ENCODE assay signal across 8 cellular contexts in the genomic region with DNA sequence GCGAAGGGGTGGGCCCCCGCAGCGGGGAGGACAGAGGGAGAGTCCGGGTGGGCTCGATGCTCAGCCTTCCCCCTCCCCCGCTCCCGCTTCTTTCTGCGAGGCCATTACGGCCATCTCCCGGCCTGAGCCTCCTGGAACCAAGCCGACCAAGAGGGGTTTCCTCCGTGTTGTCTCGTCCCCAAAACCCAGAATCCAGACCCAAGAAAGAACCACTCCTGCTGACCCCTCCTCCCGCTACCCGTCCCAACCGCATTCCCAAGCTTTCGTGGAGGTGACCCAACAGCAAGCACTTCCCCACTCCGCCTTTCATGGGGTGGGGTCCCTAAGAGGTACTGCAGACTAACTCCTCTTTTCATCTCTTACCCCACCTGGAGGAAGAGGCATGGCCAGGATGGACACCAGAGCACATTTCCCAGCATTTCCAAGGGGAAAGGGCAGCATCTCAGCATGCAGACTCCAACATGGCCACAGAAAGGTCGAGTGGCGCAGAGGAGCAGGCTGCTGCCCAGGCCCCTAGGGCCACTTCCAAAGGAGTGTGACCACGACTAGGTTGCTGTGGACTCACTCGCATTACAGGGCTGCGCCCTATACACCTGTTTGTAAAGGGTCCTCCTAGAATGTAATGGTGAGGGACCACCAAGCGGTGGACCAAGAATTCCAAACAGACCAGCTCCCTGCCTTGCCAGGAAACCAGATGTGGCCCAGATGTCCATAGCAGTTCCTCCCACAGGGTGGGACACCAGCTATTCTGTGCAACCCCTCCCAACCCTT.
DNase-seq lines count a peak whose midpoint lies in the region; ATAC-seq and TF ChIP-seq lines count a peak whose summit lies in the region.

No MANE protein-coding gene starts in this region.

- H3K4me2 ChIP-seq in DOHH2 (ENCODE audit: low read length), result peak overlapping the region; percentile 77

- H3K27me3 ChIP-seq in DOHH2 (ENCODE audit: control insufficient read depth, low read length) (peaks cover 25% of the 10 kb centered on the region), iPS DF 6.9 (ENCODE audit: control insufficient read depth, insufficient read depth, low read length) (no peaks in the 10 kb centered on the region)

- peak overlapping the region; percentile 88 for H3K4me3 Mint-ChIP-seq in stimulated activated naive CD8-positive, alpha-beta T cell treated with anti-CD3 and anti-CD28 coated beads, Interleukin-15, Interleukin-2, amounts not matched to agents 100 ng/mL and 50 ng/mL, for 24 hours

- no peaks in the 10 kb centered on the region for H3K9me3 Mint-ChIP-seq in stimulated activated naive CD8-positive, alpha-beta T cell treated with anti-CD3 and anti-CD28 coated beads, Interleukin-15, Interleukin-2, amounts not matched to agents 100 ng/mL and 50 ng/mL, for 24 hours

- no peaks in the 10 kb centered on the region for H3K36me3 Mint-ChIP-seq in stimulated activated naive CD8-positive, alpha-beta T cell treated with anti-CD3 and anti-CD28 coated beads, Interleukin-15, Interleukin-2, amounts not matched to agents 100 ng/mL and 50 ng/mL, for 24 hours (ENCODE audit: low read depth)

- no peaks in the 10 kb centered on the region for H4K20me1 ChIP-seq in DOHH2 (ENCODE audit: control insufficient read depth, insufficient read depth, low read depth, low read length)

- H3K4me1 ChIP-seq in DOHH2 (ENCODE audit: control insufficient read depth, low read length), result peaks cover 55% of the 10 kb centered on the region
- H3K4me1 ChIP-seq in iPS DF 6.9 (ENCODE audit: control insufficient read depth, insufficient read depth, low read length), result peaks cover 10% of the 10 kb centered on the region

- ATAC-seq in HG03095 (IDR thresholded peaks at IDR 0.05; ENCODE audit: unreplicated experiment) (peak; percentile 19), HG03108 (IDR thresholded peaks at IDR 0.05; ENCODE audit: unreplicated experiment) (no peak), GM18520 (IDR thresholded peaks at IDR 0.05; ENCODE audit: unreplicated experiment) (no peak)

- TF ChIP-seq CTCF in DOHH2 (IDR thresholded peaks at IDR 0.05; ENCODE audit: low read depth, low read length, poor library complexity, severe bottlenecking), result no peak

- H3K4me1 Mint-ChIP-seq in stimulated activated naive CD8-positive, alpha-beta T cell treated with anti-CD3 and anti-CD28 coated beads, Interleukin-15, Interleukin-2, amounts not matched to agents 100 ng/mL and 50 ng/mL, for 24 hours (ENCODE audit: low read depth), result peaks cover 22% of the 10 kb centered on the region

- peak overlapping the region; percentile 93 for H3K27ac Mint-ChIP-seq in stimulated activated naive CD8-positive, alpha-beta T cell treated with anti-CD3 and anti-CD28 coated beads, Interleukin-15, Interleukin-2, amounts not matched to agents 100 ng/mL and 50 ng/mL, for 24 hours

- peak; percentile 63 for DNase-seq in activated T-cell treated with anti-CD3 and anti-CD28 coated beads, Interleukin-2, amount 50 U/mL, for 48 hours
- no peak for DNase-seq in iPS DF 6.9 (ENCODE audit: low read depth, low spot score)
- no peak for DNase-seq in NCI-H748 treated with DMSO at 0.1 percent for 48 hours (lab: John Stamatoyannopoulos, UW)

- H3K36me3 ChIP-seq in DOHH2 (ENCODE audit: control insufficient read depth, low read length), result no peaks in the 10 kb centered on the region
- no peaks in the 10 kb centered on the region for H3K36me3 ChIP-seq in iPS DF 6.9 (ENCODE audit: control insufficient read depth, insufficient read depth, low read length)

- H3K27me3 Mint-ChIP-seq in stimulated activated naive CD8-positive, alpha-beta T cell treated with anti-CD3 and anti-CD28 coated beads, Interleukin-15, Interleukin-2, amounts not matched to agents 100 ng/mL and 50 ng/mL, for 24 hours, result peaks cover 24% of the 10 kb centered on the region

- H3K27ac ChIP-seq in DOHH2 (ENCODE audit: low read depth, low read length), result no peak overlapping the region
- no peak overlapping the region for H3K27ac ChIP-seq in iPS DF 6.9 (ENCODE audit: low read length)

- H3K9me2 ChIP-seq in DOHH2 (replicated peaks; ENCODE audit: control insufficient read depth, low read length), result no peaks in the 10 kb centered on the region

- WGBS in iPS DF 6.9 (ENCODE audit: insufficient coverage, insufficient read length), result no CpG with 5 or more reads among the region's 24 CpGs

- peak overlapping the region; percentile 72 for H3K4me3 ChIP-seq in DOHH2 (ENCODE audit: low read length)
- peak overlapping the region; percentile 30; the same call in 1 of the 2 replicates for H3K4me3 ChIP-seq in iPS DF 6.9 (ENCODE audit: low read length)

- H3K9me3 ChIP-seq in DOHH2 (ENCODE audit: control insufficient read depth, insufficient read depth, low read length) (no peaks in the 10 kb centered on the region), iPS DF 6.9 (ENCODE audit: control insufficient read depth, insufficient read depth, low read length) (no peaks in the 10 kb centered on the region)

- no peaks in the 10 kb centered on the region for H3K79me2 ChIP-seq in DOHH2 (ENCODE audit: control insufficient read depth, low read length)

- H3F3A ChIP-seq in DOHH2 (ENCODE audit: control insufficient read depth, insufficient read depth), result 0 out of 2 replicates have a peak, but pooled peaks cover 2% of the 10 kb centered on the region

Comparison
In these comparisons a context has a peak if more than half of its experiments do, and no peak if none do; other contexts are left out.
1. DNase-seq: peak in activated T-cell treated with anti-CD3 and anti-CD28 coated beads, Interleukin-2, amount 50 U/mL, for 48 hours (2 of 2); none in iPS DF 6.9 (single experiment) and NCI-H748 treated with DMSO at 0.1 percent for 48 hours (single experiment).